ENCODE assay signal across 1 cellular context in the genomic region with DNA sequence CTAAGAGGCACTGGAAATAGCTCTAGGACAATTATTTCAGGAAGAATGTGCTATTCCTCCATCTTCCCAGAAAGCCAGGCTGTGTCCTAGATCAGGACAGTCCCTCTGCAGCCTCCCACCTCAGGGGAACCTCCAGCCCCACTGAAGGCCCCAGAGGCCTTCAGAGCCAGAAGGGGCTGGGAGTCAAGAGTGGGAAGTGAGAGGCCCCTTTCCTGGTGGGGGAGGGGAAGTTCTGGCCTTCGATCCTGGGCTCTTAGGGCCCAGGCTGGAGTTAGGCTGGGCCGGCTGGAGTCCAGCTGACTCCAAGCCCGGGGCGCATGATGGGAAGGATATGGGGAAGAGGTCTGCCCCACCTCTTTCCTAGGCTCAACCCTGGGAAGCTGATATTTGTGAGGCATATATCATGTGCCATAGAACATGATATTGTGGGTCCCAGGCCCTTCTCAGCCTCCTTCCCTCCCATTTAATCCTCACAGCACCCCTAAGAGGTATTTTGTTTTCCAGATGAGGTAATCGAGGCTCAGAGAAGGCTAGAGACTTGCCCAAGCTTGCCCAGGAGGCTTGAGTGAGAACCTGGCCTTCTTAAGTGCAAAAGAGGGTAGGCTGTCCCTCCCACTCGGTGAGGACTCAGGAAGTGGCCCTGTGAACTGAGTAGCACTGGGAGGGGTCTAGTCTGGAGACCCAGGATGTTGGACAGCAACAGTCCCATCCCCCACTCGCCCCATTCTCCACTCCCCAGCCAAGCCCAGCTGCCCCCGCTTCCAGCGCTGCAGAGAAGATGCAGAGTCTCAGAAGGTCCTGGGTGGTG.
TF ChIP-seq lines count a peak whose summit lies in the region.

No MANE protein-coding gene starts in this region.

TF ChIP-seq in Ishikawa, 13 proteins besides CTCF, POLR2A, EP300 and RAD21:
- TF ChIP-seq, protein P1, sequence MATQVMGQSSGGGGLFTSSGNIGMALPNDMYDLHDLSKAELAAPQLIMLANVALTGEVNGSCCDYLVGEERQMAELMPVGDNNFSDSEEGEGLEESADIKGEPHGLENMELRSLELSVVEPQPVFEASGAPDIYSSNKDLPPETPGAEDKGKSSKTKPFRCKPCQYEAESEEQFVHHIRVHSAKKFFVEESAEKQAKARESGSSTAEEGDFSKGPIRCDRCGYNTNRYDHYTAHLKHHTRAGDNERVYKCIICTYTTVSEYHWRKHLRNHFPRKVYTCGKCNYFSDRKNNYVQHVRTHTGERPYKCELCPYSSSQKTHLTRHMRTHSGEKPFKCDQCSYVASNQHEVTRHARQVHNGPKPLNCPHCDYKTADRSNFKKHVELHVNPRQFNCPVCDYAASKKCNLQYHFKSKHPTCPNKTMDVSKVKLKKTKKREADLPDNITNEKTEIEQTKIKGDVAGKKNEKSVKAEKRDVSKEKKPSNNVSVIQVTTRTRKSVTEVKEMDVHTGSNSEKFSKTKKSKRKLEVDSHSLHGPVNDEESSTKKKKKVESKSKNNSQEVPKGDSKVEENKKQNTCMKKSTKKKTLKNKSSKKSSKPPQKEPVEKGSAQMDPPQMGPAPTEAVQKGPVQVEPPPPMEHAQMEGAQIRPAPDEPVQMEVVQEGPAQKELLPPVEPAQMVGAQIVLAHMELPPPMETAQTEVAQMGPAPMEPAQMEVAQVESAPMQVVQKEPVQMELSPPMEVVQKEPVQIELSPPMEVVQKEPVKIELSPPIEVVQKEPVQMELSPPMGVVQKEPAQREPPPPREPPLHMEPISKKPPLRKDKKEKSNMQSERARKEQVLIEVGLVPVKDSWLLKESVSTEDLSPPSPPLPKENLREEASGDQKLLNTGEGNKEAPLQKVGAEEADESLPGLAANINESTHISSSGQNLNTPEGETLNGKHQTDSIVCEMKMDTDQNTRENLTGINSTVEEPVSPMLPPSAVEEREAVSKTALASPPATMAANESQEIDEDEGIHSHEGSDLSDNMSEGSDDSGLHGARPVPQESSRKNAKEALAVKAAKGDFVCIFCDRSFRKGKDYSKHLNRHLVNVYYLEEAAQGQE (IDR thresholded peaks at IDR 0.05; ENCODE audit: low read depth) = 0 out of 2 replicates have a peak, but pooled peaks have one; percentile 31
- no peak for TF ChIP-seq TEAD4 (IDR thresholded peaks at IDR 0.05)
